In genomic region chr9:96327694-96328352, GRCh38 we compare ENCODE assay signal across 8 cellular contexts. TPM values are rescaled to one million over a fixed set of nuclear protein-coding genes. Genes with fewer than 3 reads are reported as not detected.
DNase-seq lines count a peak whose midpoint lies in the region; ATAC-seq, FAIRE-seq and TF ChIP-seq lines count a peak whose summit lies in the region.

No MANE protein-coding gene starts in this region.

- no peak for TF ChIP-seq EP300 in A549 (IDR thresholded peaks at IDR 0.05)
- no peak for TF ChIP-seq EP300 in suprapubic skin (IDR thresholded peaks at IDR 0.05)

- peak overlapping the region in 1 of 2 experiments; percentile 32; a peak in 2 of 6 replicates for H3K27ac ChIP-seq in A549
- no peak overlapping the region for H3K27ac ChIP-seq in suprapubic skin

- H3K9me3 Mint-ChIP-seq in endothelial cell (ENCODE audit: unreplicated experiment): no peaks in the 10 kb centered on the region

- 13% methylated on average over 1 of the region's 1 CpG for WGBS in A549 (ENCODE audit: missing lambda C conversion rate)
- 28% methylated on average over 1 of the region's 1 CpG for WGBS in suprapubic skin

- ATAC-seq in A549: peak; percentile 64 to 89; a peak in 4 of 6 replicates

- H3K4me1 Mint-ChIP-seq in endothelial cell (ENCODE audit: unreplicated experiment): no peaks in the 10 kb centered on the region

- H3K27ac Mint-ChIP-seq in endothelial cell (ENCODE audit: unreplicated experiment): no peak overlapping the region

- TF ChIP-seq POLR2A in A549 (IDR thresholded peaks at IDR 0.05; ENCODE audit: low read length) (no peak), suprapubic skin (IDR thresholded peaks at IDR 0.05) (no peak)

- H3K9me3 ChIP-seq in A549: no peaks in the 10 kb centered on the region
- no peaks in the 10 kb centered on the region for H3K9me3 ChIP-seq in suprapubic skin

- TF ChIP-seq CTCF in A549 (IDR thresholded peaks at IDR 0.05): peak; percentile 77
- peak; percentile 88 for TF ChIP-seq CTCF in endothelial cell (IDR thresholded peaks at IDR 0.05; ENCODE audit: unreplicated experiment)
- TF ChIP-seq CTCF in suprapubic skin (IDR thresholded peaks at IDR 0.05): peak; percentile 82 to 89

- no peaks in the 10 kb centered on the region for H3K27me3 ChIP-seq in suprapubic skin

- no peak overlapping the region for H3K4me2 ChIP-seq in A549

- no peaks in the 10 kb centered on the region for H3K36me3 ChIP-seq in suprapubic skin

- no peaks in the 10 kb centered on the region for H3K36me3 Mint-ChIP-seq in endothelial cell (ENCODE audit: low read depth, unreplicated experiment)

- FAIRE-seq in A549 (lab: Jason Lieb, UNC) (no peak), G401.6 (lab: Jason Lieb, UNC) (peak; percentile 64)

- H3K4me3 ChIP-seq in A549 (no peak overlapping the region), suprapubic skin (no peak overlapping the region)

- CTCF ChIA-PET in A549 (lab: Yijun Ruan, JAX): interaction anchor here (0.6 to 3.9 kb wide), 34 partner anchors 9 to 1630 kb away, joined by 3 to 30 read pairs (median 4); partner anchors contain the start of gene HABP4

- DNase-seq in A549 (ENCODE audit: low read depth in 1 of 2, low spot score in 1 of 2): peak; percentile 44 to 50
- DNase-seq in NCI-H1105 (lab: John Stamatoyannopoulos, UW): peak; percentile 15
- peak; percentile 45 for DNase-seq in activated CD4-positive, alpha-beta T cell treated with anti-CD3 and anti-CD28 coated beads for 48 hours
- peak; percentile 55 for DNase-seq in endothelial cell (ENCODE audit: low spot score)
- DNase-seq in middle frontal gyrus (ENCODE audit: extremely low spot score, low spot score): peak; percentile 39
- DNase-seq in suprapubic skin (ENCODE audit: low spot score in 2 of 2): no peak
- no peak for DNase-seq in activated effector memory CD4-positive, alpha-beta T cell treated with anti-CD3 and anti-CD28 coated beads, Interleukin-2, amount 50 U/mL, for 16 hours

- H3K27me3 Mint-ChIP-seq in endothelial cell (ENCODE audit: unreplicated experiment): no peaks in the 10 kb centered on the region

- POLR2A ChIA-PET in A549 (lab: Yijun Ruan, JAX): interaction anchor here (0.6 to 1.0 kb wide), 3 partner anchors 122 to 462 kb away, joined by 3 to 5 read pairs (median 4); partner anchors contain the start of gene HABP4

- H3K4me1 ChIP-seq in A549 (peaks cover 9% of the 10 kb centered on the region), suprapubic skin (no peaks in the 10 kb centered on the region)

- TF ChIP-seq RAD21 in A549 (conservative IDR thresholded peaks at IDR 0.05 in 1 of 2, IDR thresholded peaks at IDR 0.05 in 1 of 2): peak; percentile 76 to 81

- H3K4me3 Mint-ChIP-seq in endothelial cell (ENCODE audit: unreplicated experiment): no peak overlapping the region

TF ChIP-seq in A549, 52 proteins besides CTCF, POLR2A, EP300 and RAD21:
- TF ChIP-seq, protein P1, sequence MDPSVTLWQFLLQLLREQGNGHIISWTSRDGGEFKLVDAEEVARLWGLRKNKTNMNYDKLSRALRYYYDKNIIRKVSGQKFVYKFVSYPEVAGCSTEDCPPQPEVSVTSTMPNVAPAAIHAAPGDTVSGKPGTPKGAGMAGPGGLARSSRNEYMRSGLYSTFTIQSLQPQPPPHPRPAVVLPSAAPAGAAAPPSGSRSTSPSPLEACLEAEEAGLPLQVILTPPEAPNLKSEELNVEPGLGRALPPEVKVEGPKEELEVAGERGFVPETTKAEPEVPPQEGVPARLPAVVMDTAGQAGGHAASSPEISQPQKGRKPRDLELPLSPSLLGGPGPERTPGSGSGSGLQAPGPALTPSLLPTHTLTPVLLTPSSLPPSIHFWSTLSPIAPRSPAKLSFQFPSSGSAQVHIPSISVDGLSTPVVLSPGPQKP (IDR thresholded peaks at IDR 0.05; ENCODE audit: low read depth, low read length): no peak
- TF ChIP-seq RCOR1 (IDR thresholded peaks at IDR 0.05; ENCODE audit: low read depth, low read length) (no peak), ZC3H11A (IDR thresholded peaks at IDR 0.05) (no peak), FOSL2 (IDR thresholded peaks at IDR 0.05) (no peak), FOSL2 (CRISPR knock-in tag; IDR thresholded peaks at IDR 0.05) (peak; percentile 68), CEBPB (IDR thresholded peaks at IDR 0.05) (no peak), JUN (IDR thresholded peaks at IDR 0.05) (no peak), SMC3 (IDR thresholded peaks at IDR 0.05) (peak; percentile 86)
- TF ChIP-seq, protein P2, sequence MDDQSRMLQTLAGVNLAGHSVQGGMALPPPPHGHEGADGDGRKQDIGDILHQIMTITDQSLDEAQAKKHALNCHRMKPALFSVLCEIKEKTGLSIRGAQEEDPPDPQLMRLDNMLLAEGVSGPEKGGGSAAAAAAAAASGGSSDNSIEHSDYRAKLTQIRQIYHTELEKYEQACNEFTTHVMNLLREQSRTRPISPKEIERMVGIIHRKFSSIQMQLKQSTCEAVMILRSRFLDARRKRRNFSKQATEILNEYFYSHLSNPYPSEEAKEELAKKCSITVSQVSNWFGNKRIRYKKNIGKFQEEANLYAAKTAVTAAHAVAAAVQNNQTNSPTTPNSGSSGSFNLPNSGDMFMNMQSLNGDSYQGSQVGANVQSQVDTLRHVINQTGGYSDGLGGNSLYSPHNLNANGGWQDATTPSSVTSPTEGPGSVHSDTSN (IDR thresholded peaks at IDR 0.05): no peak
TF ChIP-seq in A549: peak in this region for 2.

RNA-seq across cellular contexts. Expression of gene HSD17B3, which starts 25.8 kb away (rescaled TPM):
- polyA plus RNA-seq in A549 (2011; rRNA removed) (0.25 and 0.70 TPM in 2 replicates), A549 (2017; fragmentation: RNase III; extraction: RNeasy Plus Mini Kit Qiagen cat#74134 plus additional on column Dnase treatment) (0.10 to 0.22 TPM in 2 of 3 replicates, not detected in the other)
- polyA plus RNA-seq in A549 (2012; cell fraction: cytosol; rRNA removed): not detected in 2 replicates
- 0.56 and 1.5 TPM in 2 replicates for polyA plus RNA-seq in A549 (2012; cell fraction: nucleus; rRNA removed)
- 0.58 TPM in 1 of 2 replicates, not detected in the other for polyA minus RNA-seq in A549 (2011; rRNA and poly(A)+ RNA removed)
- total RNA-seq in endothelial cell (ENCODE audit: unreplicated experiment) (not detected), suprapubic skin (1 to 10 TPM in 3 of 4 donors, not detected in 1; 1.2 to 1.7 (median 1.5) TPM)

RNA-seq across cellular contexts. Expression of gene SLC35D2, which starts 55.7 kb away (rescaled TPM):
- polyA plus RNA-seq in A549 (2011; rRNA removed) (29.8 and 30.9 TPM in 2 replicates), A549 (2017; fragmentation: RNase III; extraction: RNeasy Plus Mini Kit Qiagen cat#74134 plus additional on column Dnase treatment) (13.8 to 15.2 TPM (median 13.8 TPM) in 3 replicates)
- 10.1 and 12.3 TPM in 2 replicates for polyA plus RNA-seq in A549 (2012; cell fraction: cytosol; rRNA removed)
- polyA plus RNA-seq in A549 (2012; cell fraction: nucleus; rRNA removed): 4.6 and 8.6 TPM in 2 replicates
- polyA minus RNA-seq in A549 (2011; rRNA and poly(A)+ RNA removed): 8.6 and 11.0 TPM in 2 replicates
- total RNA-seq in endothelial cell (ENCODE audit: unreplicated experiment) (27.2 TPM), suprapubic skin (10 to 100 TPM; 11.3 to 20.6 (median 17.9) TPM)

Comparison
In these comparisons a context has a peak if more than half of its experiments do, and no peak if none do; other contexts are left out.
1. DNase-seq: peak in A549 (2 of 2), NCI-H1105 (single experiment), activated CD4-positive, alpha-beta T cell treated with anti-CD3 and anti-CD28 coated beads for 48 hours (single experiment), endothelial cell (single experiment) and middle frontal gyrus (single experiment); none in suprapubic skin (0 of 2) and activated effector memory CD4-positive, alpha-beta T cell treated with anti-CD3 and anti-CD28 coated beads, Interleukin-2, amount 50 U/mL, for 16 hours (single experiment).
2. Peak in every context shown above with its lines, with median percentiles within 50 percentile points of each other: CTCF ChIP-seq.